Comparison of ENCODE assay signal across 8 cellular contexts in genomic region chr3:50327129-50327528, GRCh38. TPM values are rescaled to one million over a fixed set of nuclear protein-coding genes. Genes with fewer than 3 reads are reported as not detected.
DNase-seq lines count a peak whose midpoint lies in the region; ATAC-seq and TF ChIP-seq lines count a peak whose summit lies in the region.

No MANE protein-coding gene starts in this region.

- H3K4me1 Mint-ChIP-seq in naive thymus-derived CD8-positive, alpha-beta T cell = peaks cover 6 to 40% (median 33%) of the 10 kb centered on the region in 4 donors

- ATAC-seq in naive thymus-derived CD8-positive, alpha-beta T cell = no peak
- no peak for ATAC-seq in GM18498 (IDR thresholded peaks at IDR 0.05; ENCODE audit: unreplicated experiment)

- H3K27ac ChIP-seq in coronary artery = peak overlapping the region; percentile 80 to 85

- peak overlapping the region; percentile 83 for H3K4me3 ChIP-seq in AG04449 (ENCODE audit: low read depth, low read length)
- H3K4me3 ChIP-seq in Jurkat, Clone E6-1 (ENCODE audit: low read length) = peak overlapping the region; percentile 94
- peak overlapping the region; percentile 99 for H3K4me3 ChIP-seq in coronary artery

- CTCF ChIA-PET in AG04449 (lab: Yijun Ruan, JAX) = interaction anchor here (0.8 to 3.9 kb wide), 6 partner anchors 10 to 133 kb away, joined by 3 to 29 read pairs (median 6); partner anchors contain the start of genes HYAL3 and NAA80

- H3K36me3 Mint-ChIP-seq in naive thymus-derived CD8-positive, alpha-beta T cell = peaks cover 0 to 31% (median 0%) of the 10 kb centered on the region in 3 donors

- H3K27me3 Mint-ChIP-seq in naive thymus-derived CD8-positive, alpha-beta T cell = no peaks in the 10 kb centered on the region

- H3K9me3 Mint-ChIP-seq in naive thymus-derived CD8-positive, alpha-beta T cell = no peaks in the 10 kb centered on the region

- TF ChIP-seq CTCF in AG04449 (IDR thresholded peaks at IDR 0.05; ENCODE audit: insufficient read depth, low read length, missing control alignments) = no peak
- TF ChIP-seq CTCF in coronary artery (IDR thresholded peaks at IDR 0.05) = no peak

- POLR2A ChIA-PET in AG04449 (lab: Yijun Ruan, JAX) = interaction anchor here (0.6 to 2.2 kb wide), 4 partner anchors 9 to 63 kb away, joined by 3 to 31 read pairs (median 6); partner anchors contain the start of gene IFRD2
- POLR2A ChIA-PET in naive thymus-derived CD8-positive, alpha-beta T cell (lab: Charles Lee) = interaction anchor here (0.9 to 2.8 kb wide), 10 partner anchors 9 to 240 kb away, joined by 3 to 48 read pairs (median 11); partner anchors contain the start of genes C3orf18, CYB561D2, HYAL3 and IFRD2

- peak overlapping the region in 9 of 10 donors; percentile 31 to 96 (median 89) for H3K27ac Mint-ChIP-seq in naive thymus-derived CD8-positive, alpha-beta T cell

- DNase-seq in AG04449 (ENCODE audit: low read depth, low spot score) = no peak
- DNase-seq in Jurkat, Clone E6-1 (ENCODE audit: low read depth, low spot score) = no peak
- DNase-seq in coronary artery (ENCODE audit: low spot score) = no peak
- DNase-seq in naive thymus-derived CD8-positive, alpha-beta T cell = no peak
- DNase-seq in NCI-H1048 (lab: John Stamatoyannopoulos, UW) = no peak
- DNase-seq in HUDEP-2 (lab: John Stamatoyannopoulos, UW; ENCODE audit: unreplicated experiment in 76 of 76) = no peak
- DNase-seq in NCI-H1694 (lab: John Stamatoyannopoulos, UW) = no peak

- H3K4me3 Mint-ChIP-seq in naive thymus-derived CD8-positive, alpha-beta T cell = peak overlapping the region; percentile 69 to 97 (median 86)

RNA-seq across cellular contexts. Expression of gene TUSC2, which starts 0.9 kb away (rescaled TPM):
- 44.7 TPM for polyA plus RNA-seq in Jurkat, Clone E6-1 (2012; ENCODE audit: insufficient read depth, insufficient read length)
- 10 to 100 TPM; 21.8 to 22.7 TPM for total RNA-seq in naive thymus-derived CD8-positive, alpha-beta T cell
- polyA plus RNA-seq in naive thymus-derived CD8-positive, alpha-beta T cell = 10 to 100 TPM; 48.4 to 54.3 (median 53.7) TPM

RNA-seq across cellular contexts. Expression of gene HYAL2, which starts 4.6 kb away (rescaled TPM):
- polyA plus RNA-seq in Jurkat, Clone E6-1 (2012; ENCODE audit: insufficient read depth, insufficient read length) = 24.7 TPM
- 1 to 10 TPM; 2.0 to 2.5 TPM for total RNA-seq in naive thymus-derived CD8-positive, alpha-beta T cell
- polyA plus RNA-seq in naive thymus-derived CD8-positive, alpha-beta T cell = 1 to 10 TPM; 1.8 to 6.1 (median 3.4) TPM

RNA-seq across cellular contexts. Expression of gene RASSF1, which starts 13.5 kb away (rescaled TPM):
- polyA plus RNA-seq in Jurkat, Clone E6-1 (2012; ENCODE audit: insufficient read depth, insufficient read length) = 23.7 TPM
- total RNA-seq in naive thymus-derived CD8-positive, alpha-beta T cell = 10 to 100 TPM; 67.3 to 70.8 TPM
- 10 to 100 TPM; 50.8 to 87.6 (median 68.1) TPM for polyA plus RNA-seq in naive thymus-derived CD8-positive, alpha-beta T cell

RNA-seq across cellular contexts. Expression of gene ZMYND10, which starts 18.4 kb away (rescaled TPM):
- 5.0 TPM for polyA plus RNA-seq in Jurkat, Clone E6-1 (2012; ENCODE audit: insufficient read depth, insufficient read length)
- total RNA-seq in naive thymus-derived CD8-positive, alpha-beta T cell = 1 to 10 TPM; 3.6 to 4.0 TPM
- polyA plus RNA-seq in naive thymus-derived CD8-positive, alpha-beta T cell = not detected

RNA-seq across cellular contexts. Expression of gene NPRL2, which starts 23.4 kb away (rescaled TPM):
- 54.2 TPM for polyA plus RNA-seq in Jurkat, Clone E6-1 (2012; ENCODE audit: insufficient read depth, insufficient read length)
- 10 to 100 TPM; 52.8 to 63.8 TPM for total RNA-seq in naive thymus-derived CD8-positive, alpha-beta T cell
- polyA plus RNA-seq in naive thymus-derived CD8-positive, alpha-beta T cell = 10 to 100 TPM; 36.2 to 45.3 (median 36.4) TPM
